In the genomic region with DNA sequence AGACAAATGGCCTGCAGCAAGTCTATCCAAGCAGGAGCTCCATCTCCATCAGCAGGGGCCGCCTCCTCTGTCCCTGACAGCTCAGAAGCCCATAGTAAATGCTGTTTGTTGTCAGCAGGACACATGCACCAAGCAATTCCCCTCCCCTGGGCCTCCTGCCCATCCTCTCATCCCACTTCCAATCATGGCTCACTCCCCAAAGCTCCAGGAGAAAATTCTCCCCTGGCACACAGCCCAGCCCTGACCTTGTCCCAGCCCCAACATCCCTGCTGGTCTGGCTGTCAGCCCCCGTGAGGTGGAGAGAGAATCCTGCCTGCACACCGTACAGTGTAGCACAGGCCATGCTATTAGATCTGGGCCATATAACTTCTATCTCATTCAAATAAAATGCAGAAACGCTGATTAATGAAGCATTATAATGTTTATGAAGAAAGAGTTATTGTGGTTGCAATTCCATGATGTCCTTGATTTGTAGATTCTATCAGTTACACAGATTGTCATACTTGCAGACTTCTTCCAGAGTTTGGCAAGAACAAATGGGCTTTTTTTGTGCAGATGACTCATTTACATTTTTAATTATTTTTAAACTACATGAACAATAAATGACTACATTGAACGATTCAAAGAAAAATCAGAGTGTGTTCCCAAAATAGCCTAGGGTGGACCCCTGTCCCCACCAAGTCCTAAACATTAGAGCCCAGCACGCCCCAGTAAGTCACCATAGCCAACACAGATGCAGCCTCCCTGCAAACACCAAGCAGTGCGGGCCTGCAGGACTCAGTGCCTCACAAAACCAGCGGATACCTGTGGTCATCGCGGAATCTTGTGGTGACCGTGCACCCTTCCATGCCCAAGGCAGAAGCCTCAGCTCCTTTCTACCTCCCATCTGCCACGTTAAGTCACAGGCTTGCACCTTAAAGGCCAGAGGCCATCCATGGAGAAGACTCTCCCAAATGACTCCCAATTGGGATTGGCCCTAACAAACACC, we compare ENCODE assay signal across 17 cellular contexts.
DNase-seq lines count a peak whose midpoint lies in the region; ATAC-seq and TF ChIP-seq lines count a peak whose summit lies in the region.
"Had no signal": no experiment of that assay in that cellular context is flagged by ENCODE, and none has a peak within 500 bp of the region (broad histone marks: within the 10 kb centered on the region; RNA-seq: fewer than 3 reads in every experiment).

No MANE protein-coding gene starts in this region.

- no peaks in the 10 kb centered on the region for H3K9me3 ChIP-seq in H9 (ENCODE audit: control insufficient read depth, low read depth, low read length)
- H3K9me3 ChIP-seq in heart right ventricle = no peaks in the 10 kb centered on the region
- no peaks in the 10 kb centered on the region for H3K9me3 ChIP-seq in psoas muscle
- H3K9me3 ChIP-seq: tibial nerve had no signal

- H3K4me3 Mint-ChIP-seq in H9 (no peak overlapping the region), WTC11 (no peak overlapping the region)
- H3K4me3 Mint-ChIP-seq: activated CD4-positive, alpha-beta T cell treated with anti-CD3 and anti-CD28 coated beads, Interleukin-2, amount 10 ng/mL, durations not matched to agents 24 days and 14 days; activated T-cell treated with anti-CD3 and anti-CD28 coated beads, Interleukin-2, amount 50 U/mL, for 4 hours had no signal

- no peak overlapping the region for H3K18ac ChIP-seq in H9 (ENCODE audit: insufficient read length, low read depth, low read length)

- no peak overlapping the region for H3K4me2 ChIP-seq in H9 (ENCODE audit: insufficient read depth, insufficient read length, low read length)

- CTCF ChIA-PET in WTC11 (lab: Charles Lee) = interaction anchor here (0.7 to 1.1 kb wide), 2 partner anchors 59 to 120 kb away, joined by 3 to 4 read pairs; no protein-coding TSS in a partner anchor

- H3K9me3 Mint-ChIP-seq in H9 (no peaks in the 10 kb centered on the region), WTC11 (peaks cover 4% of the 10 kb centered on the region; the same call in 1 of the 2 replicates)
- H3K9me3 Mint-ChIP-seq: activated CD4-positive, alpha-beta T cell treated with anti-CD3 and anti-CD28 coated beads, Interleukin-2, amount 10 ng/mL, durations not matched to agents 24 days and 14 days; activated T-cell treated with anti-CD3 and anti-CD28 coated beads, Interleukin-2, amount 50 U/mL, for 4 hours had no signal

- H2BK12ac ChIP-seq in H9 (ENCODE audit: insufficient read length, low read depth, low read length) = no peak overlapping the region

- H3K23ac ChIP-seq in H9 (ENCODE audit: insufficient read length, low read depth, low read length) = no peak overlapping the region

- no peak overlapping the region for H2AFZ ChIP-seq in H9 (ENCODE audit: low read length)
- H2AFZ ChIP-seq: parathyroid adenoma had no signal

- H3K27me3 Mint-ChIP-seq in H9 (ENCODE audit: low read depth) = no peaks in the 10 kb centered on the region; the same call in 1 of the 2 replicates
- no peaks in the 10 kb centered on the region for H3K27me3 Mint-ChIP-seq in WTC11 (ENCODE audit: low read depth)

- H3K27me3 ChIP-seq in H9 (ENCODE audit: insufficient read depth, low read length) (no peaks in the 10 kb centered on the region), heart right ventricle (no peaks in the 10 kb centered on the region), psoas muscle (ENCODE audit: insufficient read depth in 3 of 3, low read length in 2 of 3) (no peaks in the 10 kb centered on the region)
- H3K27me3 ChIP-seq: tibial nerve had no signal

- H3K36me3 ChIP-seq in heart right ventricle (no peaks in the 10 kb centered on the region), psoas muscle (ENCODE audit: insufficient read depth in 1 of 2, low read depth in 1 of 2) (no peaks in the 10 kb centered on the region)
- H3K36me3 ChIP-seq: tibial nerve had no signal

- DNase-seq in H9 (no peak), WTC11 (ENCODE audit: low spot score) (no peak), heart right ventricle (peak; percentile 82 to 88), psoas muscle (peak in 1 of 2 donors; percentile 45), GM13977 (ENCODE audit: low spot score) (no peak), NCI-H1694 (lab: John Stamatoyannopoulos, UW) (no peak), AG08395 (ENCODE audit: low spot score) (no peak)
- DNase-seq: activated CD4-positive, alpha-beta T cell treated with anti-CD3 and anti-CD28 coated beads, Interleukin-2, amount 10 ng/mL, durations not matched to agents 24 days and 14 days; activated T-cell treated with anti-CD3 and anti-CD28 coated beads, Interleukin-2, amount 50 U/mL, for 4 hours; DMS79; MM.1S; NCI-H2227 treated with DMSO at 0.1 percent for 48 hours; T-helper 2 cell had no signal

- no CpG with 5 or more reads among the region's 12 CpGs for WGBS in H9 (ENCODE audit: extremely low coverage, insufficient read length, low lambda C conversion rate)
- 63 to 65% methylated on average over 12 of the region's 12 CpGs for WGBS in heart right ventricle, 2 donors
- WGBS in psoas muscle, 3 donors = 64 to 70% (median 65%) methylated on average over 12 of the region's 12 CpGs

- no peaks in the 10 kb centered on the region for H3K23me2 ChIP-seq in H9 (ENCODE audit: insufficient read length, low read depth, low read length, poor library complexity, severe bottlenecking)

- H4K8ac ChIP-seq in H9 (replicated peaks; ENCODE audit: insufficient read length, low read depth, low read length) = no peak overlapping the region

- no peak overlapping the region for H3K56ac ChIP-seq in H9 (ENCODE audit: insufficient read length, low read depth, low read length)

- H3K27ac ChIP-seq in H9 (ENCODE audit: insufficient read length, low read depth, low read length) (no peak overlapping the region), heart right ventricle (peak overlapping the region in 2 of 10 donors; percentile 9 to 30), psoas muscle (no peak overlapping the region)
- H3K27ac ChIP-seq: parathyroid adenoma, RWPE1 had no signal

- H2AK5ac ChIP-seq in H9 (ENCODE audit: insufficient read length, low read length) = no peak overlapping the region

- no peak overlapping the region for H3T11ph ChIP-seq in H9 (ENCODE audit: low read length)

- peak overlapping the region; percentile 8; the same call in 1 of the 2 replicates for H3K14ac ChIP-seq in H9 (ENCODE audit: insufficient read depth, low read length)

- peak; percentile 44 for ATAC-seq in WTC11
- peak; percentile 84 to 97 (median 93) for ATAC-seq in heart right ventricle
- peak; percentile 32 to 66 (median 56) for ATAC-seq in psoas muscle
- no peak for ATAC-seq in GM18498 (IDR thresholded peaks at IDR 0.05; ENCODE audit: unreplicated experiment)
- ATAC-seq: activated T-cell treated with anti-CD3 and anti-CD28 coated beads, Interleukin-2, amount 50 U/mL, for 4 hours had no signal

- peaks cover 5% of the 10 kb centered on the region for H3K79me1 ChIP-seq in H9 (ENCODE audit: insufficient read depth, low read depth, low read length, poor library complexity, severe bottlenecking)

- H4K20me1 ChIP-seq in H9 (ENCODE audit: control insufficient read depth, insufficient read depth, insufficient read length) = no peaks in the 10 kb centered on the region

- no peak overlapping the region for H2BK5ac ChIP-seq in H9 (ENCODE audit: insufficient read length, low read length)

- 0 out of 2 replicates have a peak, but pooled peaks cover under 1% of the 10 kb centered on the region for H3K79me2 ChIP-seq in H9 (ENCODE audit: insufficient read depth, low read length)

- no peak overlapping the region for H3K4ac ChIP-seq in H9 (ENCODE audit: low read depth, low read length)

- H3K4me1 ChIP-seq in H9 (ENCODE audit: insufficient read depth, low read length) (no peaks in the 10 kb centered on the region), heart right ventricle (peaks cover 0 to 41% (median 4%) of the 10 kb centered on the region in 9 donors), psoas muscle (peaks cover 46% of the 10 kb centered on the region)

- no peak overlapping the region for H4K5ac ChIP-seq in H9 (ENCODE audit: insufficient read length, low read depth, low read length)

- intact Hi-C loops in heart right ventricle (cut with DNase I) (loop anchor here in 3 of 10 donors (5.0 to 10.0 kb wide), 3 partner anchors 59 to 111 kb away; no protein-coding TSS in a partner anchor), psoas muscle (cut with DNase I) (no loop called here)

- H3K36me3 Mint-ChIP-seq in H9 (ENCODE audit: insufficient read depth in 1 of 3, low read depth in 3 of 3) (peaks cover 0 to 3% (median 0%) of the 10 kb centered on the region in 3 experiments; a peak in 1 of 7 replicates), WTC11 (no peaks in the 10 kb centered on the region)

- in situ Hi-C loops in GM13977 (cut with MboI; ENCODE audit: low pct_unique_long_range_greater_than_20kb, low sequenced_read_pairs, unreplicated experiment) = no loop called here

- H2BK120ac ChIP-seq in H9 (ENCODE audit: low read depth, low read length, poor library complexity, severe bottlenecking) = no peak overlapping the region

- H3K4me1 Mint-ChIP-seq in H9 (peaks cover 19 to 33% of the 10 kb centered on the region in 2 experiments), WTC11 (peaks cover 24% of the 10 kb centered on the region)
- H3K4me1 Mint-ChIP-seq: activated CD4-positive, alpha-beta T cell treated with anti-CD3 and anti-CD28 coated beads, Interleukin-2, amount 10 ng/mL, durations not matched to agents 24 days and 14 days had no signal

- H3K9ac ChIP-seq in H9 (ENCODE audit: extremely low read depth, insufficient read length, low read length) = no peak overlapping the region
- H3K9ac ChIP-seq: parathyroid adenoma had no signal

- H3K27ac Mint-ChIP-seq in H9 = peak overlapping the region in 1 of 3 experiments; percentile 29; a peak in 2 of 7 replicates
- H3K27ac Mint-ChIP-seq in WTC11 = no peak overlapping the region
- H3K27ac Mint-ChIP-seq: activated CD4-positive, alpha-beta T cell treated with anti-CD3 and anti-CD28 coated beads, Interleukin-2, amount 10 ng/mL, durations not matched to agents 24 days and 14 days had no signal

- POLR2A ChIA-PET in WTC11 (lab: Charles Lee) = no interaction called here

- TF ChIP-seq CTCF in H9 (conservative IDR thresholded peaks at IDR 0.05) (no peak), WTC11 (IDR thresholded peaks at IDR 0.05) (no peak), heart right ventricle (IDR thresholded peaks at IDR 0.05) (peak in 4 of 9 donors; percentile 5 to 30 (median 27)), psoas muscle (IDR thresholded peaks at IDR 0.05) (no peak), GM13977 (IDR thresholded peaks at IDR 0.05; ENCODE audit: extremely low read depth, insufficient read depth, missing control alignments) (no peak)

- H2BK15ac ChIP-seq in H9 (ENCODE audit: low read depth, low read length) = no peak overlapping the region

- H2BK20ac ChIP-seq in H9 (ENCODE audit: low read depth, low read length, poor library complexity, severe bottlenecking) = no peak overlapping the region

- H3K4me3 ChIP-seq in heart right ventricle = no peak overlapping the region
- H3K4me3 ChIP-seq in psoas muscle = no peak overlapping the region
- H3K4me3 ChIP-seq: tibial nerve had no signal

- no peak overlapping the region for H4K91ac ChIP-seq in H9 (ENCODE audit: insufficient read length, low read depth, low read length)

TF ChIP-seq in WTC11, 78 proteins besides CTCF, POLR2A, EP300 and RAD21 (continues in another document):
- TF ChIP-seq ZNF423 (CRISPR knock-in tag; IDR thresholded peaks at IDR 0.05) = no peak
- TF ChIP-seq EMX1 (CRISPR knock-in tag; IDR thresholded peaks at IDR 0.05) = no peak
- no peak for TF ChIP-seq MXD4 (CRISPR knock-in tag; IDR thresholded peaks at IDR 0.05; ENCODE audit: borderline replicate concordance)
- no peak for TF ChIP-seq NFYB (CRISPR knock-in tag; conservative IDR thresholded peaks at IDR 0.05; ENCODE audit: low read depth)

Comparison
In these comparisons a context has a peak if more than half of its experiments do, and no peak if none do; other contexts are left out.
1. DNase-seq: peak in heart right ventricle (2 of 2); none in H9 (single experiment), WTC11 (single experiment), GM13977 (single experiment), NCI-H1694 (single experiment) and AG08395 (single experiment).